In the genomic region with DNA sequence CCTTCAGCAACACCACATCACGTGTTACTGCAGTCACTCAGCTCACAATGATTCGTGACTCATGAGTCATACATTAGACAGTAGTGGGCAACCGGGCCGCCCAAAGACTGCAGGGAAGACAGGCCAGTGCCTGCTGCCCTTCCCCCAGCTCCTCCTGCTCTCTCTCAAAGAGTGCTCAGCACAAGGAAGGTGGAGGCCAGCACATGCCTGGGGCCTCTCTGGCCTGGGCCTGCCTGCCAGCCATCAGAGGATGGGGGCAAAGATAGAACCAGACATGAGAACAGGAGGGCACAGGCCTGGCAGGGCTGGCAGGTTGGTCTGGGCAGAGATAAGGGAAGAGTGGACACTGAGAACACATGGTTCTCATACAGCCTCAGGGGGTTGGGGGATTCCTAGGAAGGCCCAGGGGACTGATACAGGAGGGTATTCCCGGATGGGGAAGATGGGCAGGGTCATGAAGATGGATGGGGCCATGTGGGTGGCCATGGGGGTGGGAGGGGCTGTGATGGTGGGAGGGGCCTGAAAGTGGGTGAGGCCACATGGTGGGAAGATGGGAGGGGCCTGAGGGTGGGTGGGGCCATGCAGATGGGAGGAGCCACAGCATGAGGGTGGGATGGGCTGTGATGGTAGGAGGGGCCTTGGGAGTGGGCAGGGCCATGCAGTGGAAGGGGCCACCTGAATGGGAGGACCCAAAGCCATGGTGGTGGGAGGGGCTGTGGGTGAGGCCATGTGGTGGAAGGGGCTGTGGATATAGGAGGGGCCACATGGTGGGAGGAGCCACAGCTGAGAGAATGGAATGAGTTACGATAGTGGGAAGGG, we compare ENCODE assay signal across 9 cellular contexts. TPM values are rescaled to one million over a fixed set of nuclear protein-coding genes. Genes with fewer than 3 reads are reported as not detected.
A peak's percentile ranks its signal among the peaks of the same experiment; 100 is the strongest.
DNase-seq lines count a peak whose midpoint lies in the region; ATAC-seq, FAIRE-seq and TF ChIP-seq lines count a peak whose summit lies in the region.
"Had no signal": no experiment of that assay in that cellular context is flagged by ENCODE, and none has a peak within 500 bp of the region (broad histone marks: within the 10 kb centered on the region; RNA-seq: fewer than 3 reads in every experiment).

No MANE protein-coding gene starts in this region.

- in situ Hi-C loops in K562 (cut with MboI): no loop called here

- ATAC-seq in K562: peak; percentile 100
- ATAC-seq in memory B cell (ENCODE audit: low read depth): peak; percentile 72
- ATAC-seq in HG02642 (IDR thresholded peaks at IDR 0.05; ENCODE audit: poor library complexity, unreplicated experiment): no peak

- H4K20me1 ChIP-seq in K562 (replicated peaks; ENCODE audit: control insufficient read depth, insufficient read depth, low read length): no peaks in the 10 kb centered on the region

- H3K27ac ChIP-seq in K562 (ENCODE audit: extremely low read depth, low read depth, low read length): peak overlapping the region; percentile 18; the same call in 1 of the 3 replicates
- H3K27ac ChIP-seq: cardiac muscle cell had no signal

- CTCF ChIA-PET in K562 (lab: Yijun Ruan, JAX; ENCODE audit: low intra/inter-chr PET ratio): interaction anchor here (0.7 kb wide), 1 partner anchor 188 kb away, joined by 3 read pairs; no protein-coding TSS in a partner anchor

- H2AFZ ChIP-seq in K562 (ENCODE audit: low read depth, low read length): peak overlapping the region; percentile 59; the same call in 1 of the 2 replicates

- peak; percentile 26 to 28 for DNase-seq in stimulated activated CD4-positive, alpha-beta T cell treated with anti-CD3 and anti-CD28 coated beads, Interleukin-15, amount 100 ng/mL, for 48 hours (ENCODE audit: low read depth in 2 of 2)
- no peak for DNase-seq in stimulated activated CD4-positive, alpha-beta T cell treated with anti-CD3 and anti-CD28 coated beads, Interleukin-12 subunit alpha, Interleukin-12 subunit beta, amount 100 ng/mL, for 4 hours
- DNase-seq in MV-4-11 (lab: John Stamatoyannopoulos, UW) (peak; percentile 69), K562 (ENCODE audit: extremely low read depth in 1 of 4, low spot score in 3 of 4) (peak; percentile 97 to 100 (median 100)), memory B cell (ENCODE audit: low spot score in 2 of 2) (no peak), NCI-H1436 treated with DMSO at 0.1 percent for 48 hours (lab: John Stamatoyannopoulos, UW) (no peak), NCI-H2029 treated with DMSO at 0.1 percent for 48 hours (lab: John Stamatoyannopoulos, UW) (no peak)

- no peak overlapping the region for H3K27ac Mint-ChIP-seq in memory B cell

- H3K27me3 Mint-ChIP-seq in memory B cell: peaks cover 4% of the 10 kb centered on the region

- H3K36me3 ChIP-seq in K562 (ENCODE audit: control insufficient read depth, insufficient read depth, low read length): peaks cover 85% of the 10 kb centered on the region

- peak; percentile 100 for FAIRE-seq in K562 (lab: Jason Lieb, UNC)

- no peaks in the 10 kb centered on the region for H3K9me1 ChIP-seq in K562 (ENCODE audit: control insufficient read depth, insufficient read depth, low read length)

- TF ChIP-seq RAD21 in K562 (CRISPR knock-in tag; conservative IDR thresholded peaks at IDR 0.05 in 1 of 2, IDR thresholded peaks at IDR 0.05 in 1 of 2): no peak

- no peak overlapping the region for H3K4me3 Mint-ChIP-seq in memory B cell

- TF ChIP-seq EP300 in K562 (IDR thresholded peaks at IDR 0.05; ENCODE audit: low read length): no peak

- POLR2A ChIA-PET in K562 (lab: Yijun Ruan, JAX): interaction anchor here (1.3 kb wide), 1 partner anchor 29 kb away, joined by 3 read pairs; no protein-coding TSS in a partner anchor

- no peak for TF ChIP-seq POLR2A in K562 (conservative IDR thresholded peaks at IDR 0.05)

- no peaks in the 10 kb centered on the region for H3K4me1 Mint-ChIP-seq in memory B cell

- WGBS in K562 (ENCODE audit: insufficient coverage, low coverage, missing lambda C conversion rate): 13% methylated on average over 1 of the region's 6 CpGs

- TF ChIP-seq CTCF in K562 (IDR thresholded peaks at IDR 0.05 in 2 of 3, conservative IDR thresholded peaks at IDR 0.05 in 1 of 3; ENCODE audit: insufficient read depth in 2 of 3, low read depth in 1 of 3, low read length in 3 of 3): no peak

- H3K9ac ChIP-seq in K562 (ENCODE audit: insufficient read depth in 1 of 2, low read depth in 2 of 2, low read length in 2 of 2): peak overlapping the region in 1 of 2 experiments; percentile 70; a peak in 1 of 4 replicates

- intact Hi-C loops in K562 (cut with micrococcal nuclease): no loop called here

- H3K9me3 Mint-ChIP-seq in memory B cell: no peaks in the 10 kb centered on the region

- BruUV-seq in K562 (replicated peaks; lab: Mats Ljungman, UMichigan): no TSS peak

- H3K36me3 Mint-ChIP-seq in memory B cell: no peaks in the 10 kb centered on the region

- H3K79me2 ChIP-seq in K562 (ENCODE audit: control insufficient read depth, insufficient read depth, low read length): no peaks in the 10 kb centered on the region

- no peak overlapping the region for H3K4me3 ChIP-seq in K562
- H3K4me3 ChIP-seq: cardiac muscle cell had no signal

- peaks cover 4 to 35% of the 10 kb centered on the region in 2 experiments; a peak in 3 of 5 replicates for H3K4me1 ChIP-seq in K562 (replicated peaks in 1 of 2; ENCODE audit: control insufficient read depth in 2 of 2, insufficient read depth in 2 of 2, low read length in 2 of 2)

- no peaks in the 10 kb centered on the region for H3K9me3 ChIP-seq in K562 (replicated peaks; ENCODE audit: control insufficient read depth, insufficient read depth, low read depth, low read length)

- no peaks in the 10 kb centered on the region for H3K27me3 ChIP-seq in K562 (ENCODE audit: control insufficient read depth in 2 of 2, insufficient read depth in 2 of 2, low read length in 2 of 2)
- H3K27me3 ChIP-seq: cardiac muscle cell had no signal

- H3K4me2 ChIP-seq in K562 (ENCODE audit: insufficient read depth, low read length): no peak overlapping the region

TF ChIP-seq in K562, 482 proteins besides CTCF, POLR2A, EP300 and RAD21 (continues in another document):
- TF ChIP-seq, protein P1, sequence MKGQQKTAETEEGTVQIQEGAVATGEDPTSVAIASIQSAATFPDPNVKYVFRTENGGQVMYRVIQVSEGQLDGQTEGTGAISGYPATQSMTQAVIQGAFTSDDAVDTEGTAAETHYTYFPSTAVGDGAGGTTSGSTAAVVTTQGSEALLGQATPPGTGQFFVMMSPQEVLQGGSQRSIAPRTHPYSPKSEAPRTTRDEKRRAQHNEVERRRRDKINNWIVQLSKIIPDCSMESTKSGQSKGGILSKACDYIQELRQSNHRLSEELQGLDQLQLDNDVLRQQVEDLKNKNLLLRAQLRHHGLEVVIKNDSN (CRISPR knock-in tag; IDR thresholded peaks at IDR 0.05): peak; percentile 80
- TF ChIP-seq MYC (IDR thresholded peaks at IDR 0.05; ENCODE audit: low read depth, low read length) (peak; percentile 59; the same call in 1 of the 2 replicates), MYC (CRISPR knock-in tag; IDR thresholded peaks at IDR 0.05; ENCODE audit: borderline replicate concordance, low read depth) (no peak), SRSF9 (IDR thresholded peaks at IDR 0.05; ENCODE audit: borderline replicate concordance, low read depth, low read length) (no peak)

RNA-seq across cellular contexts. Expression of a gene that starts 29.0 kb away (rescaled TPM):
- 32.2 and 108 TPM in 2 replicates for total RNA-seq in K562 (2011; cell fraction: chromatin; rRNA removed; ENCODE audit: low replicate concordance)
- total RNA-seq in K562 (2011; cell fraction: nucleolus; rRNA removed): 85.9 and 107 TPM in 2 replicates
- 35.6 and 47.7 TPM in 2 replicates for total RNA-seq in K562 (2011; cell fraction: nucleoplasm; rRNA removed)
- 41.7 and 49.9 TPM in 2 replicates for total RNA-seq in K562 (2014; rRNA removed)
- 11.0 and 12.4 TPM in 2 replicates for total RNA-seq in K562 (2014; rRNA removed; fragmentation: Illumina TruSeq; extraction: Trizol)
- total RNA-seq in K562 (2015; rRNA removed; fragmentation: Illumina TruSeq; extraction: Trizol): 16.2 and 19.2 TPM in 2 replicates
- 50.2 and 52.6 TPM in 2 replicates for total RNA-seq in K562 (2021)
- 21.9 and 35.8 TPM in 2 replicates for polyA plus RNA-seq in K562 (2011; rRNA removed)
- polyA plus RNA-seq in K562 (2011; cell fraction: cytosol; rRNA removed): 23.3 and 42.8 TPM in 2 replicates
- polyA plus RNA-seq in K562 (2011; cell fraction: nucleus; rRNA removed): 157 and 196 TPM in 2 replicates
- 32.5 and 46.3 TPM in 2 replicates for polyA plus RNA-seq in K562 (2012)
- polyA plus RNA-seq in K562 (2014; fragmentation: Illumina TruSeq; extraction: Trizol): 34.2 and 55.7 TPM in 2 replicates
- polyA plus RNA-seq in K562 (2014; fragmentation: Nextera tagmentation; extraction: Ambion mirVana): 1 to 10 TPM; 1.2 to 2.6 TPM
- 39.6 and 48.0 TPM in 2 replicates for polyA plus RNA-seq in K562 (2014; rRNA removed)
- polyA minus RNA-seq in K562 (2011; rRNA and poly(A)+ RNA removed): 9.4 and 10.4 TPM in 2 replicates
- 17.7 and 29.2 TPM in 2 replicates for polyA minus RNA-seq in K562 (2011; cell fraction: cytosol; rRNA and poly(A)+ RNA removed)
- 35.1 and 38.8 TPM in 2 replicates for polyA minus RNA-seq in K562 (2011; cell fraction: nucleus; rRNA and poly(A)+ RNA removed)

RNA-seq across cellular contexts. Expression of a gene that starts 37.7 kb away (rescaled TPM):
- total RNA-seq in K562 (2011; cell fraction: chromatin; rRNA removed; ENCODE audit: low replicate concordance): 164 and 411 TPM in 2 replicates
- total RNA-seq in K562 (2011; cell fraction: nucleolus; rRNA removed): 182 and 194 TPM in 2 replicates
- 159 and 191 TPM in 2 replicates for total RNA-seq in K562 (2011; cell fraction: nucleoplasm; rRNA removed)
- 103 and 106 TPM in 2 replicates for total RNA-seq in K562 (2014; rRNA removed)
- total RNA-seq in K562 (2014; rRNA removed; fragmentation: Illumina TruSeq; extraction: Trizol): 19.0 and 22.9 TPM in 2 replicates
- 26.2 and 28.4 TPM in 2 replicates for total RNA-seq in K562 (2015; rRNA removed; fragmentation: Illumina TruSeq; extraction: Trizol)
- 94.5 and 105 TPM in 2 replicates for total RNA-seq in K562 (2021)
- polyA plus RNA-seq in K562 (2011; rRNA removed): 53.3 and 63.5 TPM in 2 replicates
- polyA plus RNA-seq in K562 (2011; cell fraction: cytosol; rRNA removed): 55.1 and 112 TPM in 2 replicates
- polyA plus RNA-seq in K562 (2011; cell fraction: nucleus; rRNA removed): 117 and 212 TPM in 2 replicates
- 52.0 and 117 TPM in 2 replicates for polyA plus RNA-seq in K562 (2012)
- polyA plus RNA-seq in K562 (2014; fragmentation: Illumina TruSeq; extraction: Trizol): 20.2 and 47.1 TPM in 2 replicates
- polyA plus RNA-seq in K562 (2014; fragmentation: Nextera tagmentation; extraction: Ambion mirVana): under 1 TPM; 0.23 to 0.96 TPM
- polyA plus RNA-seq in K562 (2014; rRNA removed): 78.1 and 80.3 TPM in 2 replicates
- polyA minus RNA-seq in K562 (2011; rRNA and poly(A)+ RNA removed): 30.1 and 42.3 TPM in 2 replicates
- 44.9 and 52.3 TPM in 2 replicates for polyA minus RNA-seq in K562 (2011; cell fraction: cytosol; rRNA and poly(A)+ RNA removed)
- 83.2 and 86.6 TPM in 2 replicates for polyA minus RNA-seq in K562 (2011; cell fraction: nucleus; rRNA and poly(A)+ RNA removed)

Comparison
In these comparisons a context has a peak if more than half of its experiments do, and no peak if none do; other contexts are left out.
1. DNase-seq: peak in stimulated activated CD4-positive, alpha-beta T cell treated with anti-CD3 and anti-CD28 coated beads, Interleukin-15, amount 100 ng/mL, for 48 hours (2 of 2), MV-4-11 (single experiment) and K562 (4 of 4); none in stimulated activated CD4-positive, alpha-beta T cell treated with anti-CD3 and anti-CD28 coated beads, Interleukin-12 subunit alpha, Interleukin-12 subunit beta, amount 100 ng/mL, for 4 hours (single experiment), memory B cell (0 of 2), NCI-H1436 treated with DMSO at 0.1 percent for 48 hours (single experiment) and NCI-H2029 treated with DMSO at 0.1 percent for 48 hours (single experiment).